8 cellular contexts compared by ENCODE assay signal in genomic region chr17:49557204-49558024, GRCh38. TPM values are rescaled to one million over a fixed set of nuclear protein-coding genes. Genes with fewer than 3 reads are reported as not detected.
A peak's percentile ranks its signal among the peaks of the same experiment; 100 is the strongest.
DNase-seq lines count a peak whose midpoint lies in the region; ATAC-seq and TF ChIP-seq lines count a peak whose summit lies in the region.

No MANE protein-coding gene starts in this region.

- H3K27me3 ChIP-seq in HL-60 (ENCODE audit: insufficient read depth, poor library complexity, severe bottlenecking), result no peaks in the 10 kb centered on the region
- no peaks in the 10 kb centered on the region for H3K27me3 ChIP-seq in tibial nerve

- WGBS in tibial nerve, 2 donors, result 32 to 35% methylated on average over 13 of the region's 13 CpGs

- peak; percentile 86 for DNase-seq in DMS 273 (lab: John Stamatoyannopoulos, UW; ENCODE audit: unreplicated experiment)
- DNase-seq in HL-60 (ENCODE audit: low read depth in 1 of 2, low spot score in 1 of 2), result peak in 1 of 2 experiments; percentile 50
- peak; percentile 44 for DNase-seq in NOMO-1 treated with DMSO at 0.1 percent for 48 hours (lab: John Stamatoyannopoulos, UW; ENCODE audit: unreplicated experiment)
- DNase-seq in astrocyte of the hippocampus (ENCODE audit: low read depth, low spot score), result peak; percentile 63
- DNase-seq in iris pigment epithelial cell (ENCODE audit: low read depth), result peak; percentile 54
- DNase-seq in tibial nerve (ENCODE audit: low spot score in 2 of 2), result no peak
- no peak for DNase-seq in coronary artery (ENCODE audit: low spot score)

- H3K27ac ChIP-seq in HL-60 (replicated peaks) (no peak overlapping the region), tibial nerve (peak overlapping the region in 1 of 4 donors; percentile 74), coronary artery (no peak overlapping the region)

- H3K9me3 ChIP-seq in tibial nerve, result no peaks in the 10 kb centered on the region

- TF ChIP-seq POLR2A in tibial nerve (IDR thresholded peaks at IDR 0.05), result no peak
- no peak for TF ChIP-seq POLR2A in GM18505 (IDR thresholded peaks at IDR 0.05; ENCODE audit: borderline replicate concordance, extremely low read depth, insufficient read depth, insufficient read length)

- TF ChIP-seq CTCF in HL-60 (IDR thresholded peaks at IDR 0.05; ENCODE audit: insufficient read depth, low read length), result peak; percentile 51
- peak; percentile 34 to 58 (median 46) for TF ChIP-seq CTCF in tibial nerve (IDR thresholded peaks at IDR 0.05)
- TF ChIP-seq CTCF in coronary artery (IDR thresholded peaks at IDR 0.05), result no peak

- no peak overlapping the region for H3K4me3 ChIP-seq in HL-60 (replicated peaks; ENCODE audit: insufficient read depth, low read length)
- no peak overlapping the region for H3K4me3 ChIP-seq in tibial nerve
- H3K4me3 ChIP-seq in coronary artery, result no peak overlapping the region

- no peaks in the 10 kb centered on the region for H3K36me3 ChIP-seq in tibial nerve

- no peak for TF ChIP-seq EP300 in tibial nerve (IDR thresholded peaks at IDR 0.05)

- ATAC-seq in GM18505 (IDR thresholded peaks at IDR 0.05; ENCODE audit: unreplicated experiment), result no peak

- peaks cover 0 to 27% (median 13%) of the 10 kb centered on the region in 4 donors for H3K4me1 ChIP-seq in tibial nerve

RNA-seq across cellular contexts. Expression of gene NXPH3, which starts 18.3 kb away (rescaled TPM):
- total RNA-seq in tibial nerve, result 10 to 100 TPM in 2 of 4 donors, 1 to 10 TPM in 2; 5.4 to 21.9 (median 11.4) TPM

Comparison
In these comparisons a context has a peak if more than half of its experiments do, and no peak if none do; other contexts are left out.
1. DNase-seq: peak in DMS 273 (single experiment), NOMO-1 treated with DMSO at 0.1 percent for 48 hours (single experiment), astrocyte of the hippocampus (single experiment) and iris pigment epithelial cell (single experiment); none in tibial nerve (0 of 2) and coronary artery (single experiment).